ENCODE assay signal across 20 cellular contexts in the genomic region with DNA sequence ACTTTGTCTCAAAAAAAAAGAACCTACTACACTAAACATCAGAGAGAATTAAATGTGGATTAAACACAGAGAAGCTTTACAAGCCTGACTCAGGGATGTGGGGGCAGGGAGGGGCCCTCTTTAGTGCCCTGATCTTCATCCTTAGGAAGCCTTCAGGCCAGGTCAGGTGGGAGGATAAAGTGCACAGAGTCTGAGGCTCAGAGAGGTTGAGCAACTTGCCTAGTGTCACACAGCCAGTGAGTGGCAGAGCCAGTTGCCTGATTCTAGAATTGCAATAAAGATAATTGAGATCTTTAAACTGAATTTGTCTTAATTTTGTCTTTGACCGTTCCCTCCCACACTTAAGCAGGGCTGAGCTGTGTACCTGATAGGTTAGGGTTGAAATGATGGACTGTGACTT. TPM values are rescaled to one million over a fixed set of nuclear protein-coding genes. Genes with fewer than 3 reads are reported as not detected.
DNase-seq lines count a peak whose midpoint lies in the region; ATAC-seq, FAIRE-seq and TF ChIP-seq lines count a peak whose summit lies in the region.
"Had no signal": no experiment of that assay in that cellular context is flagged by ENCODE, and none has a peak within 500 bp of the region (broad histone marks: within the 10 kb centered on the region; RNA-seq: fewer than 3 reads in every experiment).

No MANE protein-coding gene starts in this region.

- H3K27ac Mint-ChIP-seq in chondrocyte (ENCODE audit: unreplicated experiment), result no peak overlapping the region
- H3K27ac Mint-ChIP-seq: CD4-positive, alpha-beta memory T cell had no signal

- H3K4me3 Mint-ChIP-seq in chondrocyte (ENCODE audit: unreplicated experiment), result no peak overlapping the region
- H3K4me3 Mint-ChIP-seq: CD4-positive, alpha-beta memory T cell had no signal

- H3K4me3 ChIP-seq in A549, result no peak overlapping the region
- no peak overlapping the region for H3K4me3 ChIP-seq in K562
- H3K4me3 ChIP-seq in testis, result no peak overlapping the region

- H3K27ac ChIP-seq in A549 (no peak overlapping the region), K562 (ENCODE audit: extremely low read depth, low read depth, low read length) (no peak overlapping the region), testis (peak overlapping the region; percentile 25 to 45)

- no peaks in the 10 kb centered on the region for H3K79me2 ChIP-seq in K562 (ENCODE audit: control insufficient read depth, insufficient read depth, low read length)

- H2AFZ ChIP-seq in K562 (ENCODE audit: low read depth, low read length), result no peak overlapping the region

- no peak for ATAC-seq in A549
- no peak for ATAC-seq in K562

- FAIRE-seq in A549 (lab: Jason Lieb, UNC), result no peak
- FAIRE-seq in K562 (lab: Jason Lieb, UNC), result no peak
- FAIRE-seq: GM12891 had no signal

- H3K4me2 ChIP-seq in A549, result no peak overlapping the region
- H3K4me2 ChIP-seq in K562 (ENCODE audit: insufficient read depth, low read length), result no peak overlapping the region

- H3K9ac ChIP-seq in K562 (ENCODE audit: insufficient read depth in 1 of 2, low read depth in 2 of 2, low read length in 2 of 2), result no peak overlapping the region

- no peaks in the 10 kb centered on the region for H4K20me1 ChIP-seq in K562 (replicated peaks; ENCODE audit: control insufficient read depth, insufficient read depth, low read length)

- H3K4me1 Mint-ChIP-seq in chondrocyte (ENCODE audit: low read depth), result peaks cover 6% of the 10 kb centered on the region

- intact Hi-C loops in K562 (cut with micrococcal nuclease), result no loop called here
- intact Hi-C loops in testis (cut with DNase I; ENCODE audit: low total_unique reads), result no loop called here

- in situ Hi-C loops in K562 (cut with MboI), result no loop called here
- in situ Hi-C loops in GM13976 (cut with MboI; ENCODE audit: low sequenced_read_pairs, unreplicated experiment), result no loop called here

- TF ChIP-seq EP300 in A549 (IDR thresholded peaks at IDR 0.05) (no peak), K562 (IDR thresholded peaks at IDR 0.05; ENCODE audit: low read length) (no peak)

- no peaks in the 10 kb centered on the region for H3K27me3 ChIP-seq in K562 (ENCODE audit: control insufficient read depth in 2 of 2, insufficient read depth in 2 of 2, low read length in 2 of 2)
- H3K27me3 ChIP-seq in testis, result no peaks in the 10 kb centered on the region

- no peak for TF ChIP-seq RAD21 in A549 (conservative IDR thresholded peaks at IDR 0.05 in 1 of 2, IDR thresholded peaks at IDR 0.05 in 1 of 2)
- no peak for TF ChIP-seq RAD21 in K562 (CRISPR knock-in tag; conservative IDR thresholded peaks at IDR 0.05 in 1 of 2, IDR thresholded peaks at IDR 0.05 in 1 of 2)

- H3K36me3 Mint-ChIP-seq in chondrocyte (ENCODE audit: low read depth), result no peaks in the 10 kb centered on the region
- H3K36me3 Mint-ChIP-seq: CD4-positive, alpha-beta memory T cell had no signal

- no peaks in the 10 kb centered on the region for H3K27me3 Mint-ChIP-seq in chondrocyte (ENCODE audit: low read depth)

- TF ChIP-seq CTCF in A549 (IDR thresholded peaks at IDR 0.05) (no peak), K562 (IDR thresholded peaks at IDR 0.05 in 2 of 3, conservative IDR thresholded peaks at IDR 0.05 in 1 of 3; ENCODE audit: insufficient read depth in 2 of 3, low read depth in 1 of 3, low read length in 3 of 3) (no peak), testis (IDR thresholded peaks at IDR 0.05) (no peak), chondrocyte (IDR thresholded peaks at IDR 0.05) (no peak), GM13976 (IDR thresholded peaks at IDR 0.05; ENCODE audit: borderline replicate concordance, control extremely low read depth, extremely low read depth, insufficient read depth, missing control alignments) (no peak)

- H3K4me1 ChIP-seq in A549, result no peaks in the 10 kb centered on the region
- H3K4me1 ChIP-seq in K562 (replicated peaks in 1 of 2; ENCODE audit: control insufficient read depth in 2 of 2, insufficient read depth in 2 of 2, low read length in 2 of 2), result peaks cover 6 to 19% of the 10 kb centered on the region in 2 experiments; a peak in 4 of 5 replicates
- H3K4me1 ChIP-seq in testis, result peaks cover 11% of the 10 kb centered on the region

- POLR2A ChIA-PET in A549 (lab: Yijun Ruan, JAX) (no interaction called here), K562 (lab: Yijun Ruan, JAX) (no interaction called here)

- CTCF ChIA-PET in A549 (lab: Yijun Ruan, JAX), result no interaction called here
- CTCF ChIA-PET in K562 (lab: Yijun Ruan, JAX; ENCODE audit: low intra/inter-chr PET ratio), result no interaction called here

- TF ChIP-seq POLR2A in A549 (IDR thresholded peaks at IDR 0.05; ENCODE audit: low read length), result no peak
- TF ChIP-seq POLR2A in K562 (conservative IDR thresholded peaks at IDR 0.05), result no peak
- TF ChIP-seq POLR2A in testis (IDR thresholded peaks at IDR 0.05), result no peak

- H3K36me3 ChIP-seq in K562 (ENCODE audit: control insufficient read depth, insufficient read depth, low read length), result no peaks in the 10 kb centered on the region
- no peaks in the 10 kb centered on the region for H3K36me3 ChIP-seq in testis (ENCODE audit: low read depth, missing control alignments)

- DNase-seq in A549 (ENCODE audit: low read depth in 1 of 2, low spot score in 1 of 2), result no peak
- DNase-seq in K562 (ENCODE audit: extremely low read depth in 1 of 4, low spot score in 3 of 4), result no peak
- DNase-seq in testis, result no peak
- no peak for DNase-seq in chondrocyte (ENCODE audit: low spot score)
- DNase-seq in GM13976 (ENCODE audit: low spot score), result no peak
- DNase-seq: 8988T; C1 segment of cervical spinal cord; Calu3; CD4-positive, alpha-beta memory T cell; COR-L47; DMS53; DMS79 treated with DMSO at 0.1 percent for 48 hours; GF-D8; GOT3; H7; HCEC 1CT had no signal

- no peaks in the 10 kb centered on the region for H3K9me1 ChIP-seq in K562 (ENCODE audit: control insufficient read depth, insufficient read depth, low read length)

- peaks cover 3% of the 10 kb centered on the region for H3K9me3 Mint-ChIP-seq in chondrocyte (ENCODE audit: low read depth)

- H3K9me3 ChIP-seq in A549, result no peaks in the 10 kb centered on the region
- no peaks in the 10 kb centered on the region for H3K9me3 ChIP-seq in K562 (replicated peaks; ENCODE audit: control insufficient read depth, insufficient read depth, low read depth, low read length)
- H3K9me3 ChIP-seq in testis, result no peaks in the 10 kb centered on the region

- no TSS peak for BruUV-seq in K562 (replicated peaks; lab: Mats Ljungman, UMichigan)

- 100% methylated on average over 1 of the region's 1 CpG for WGBS in A549 (ENCODE audit: missing lambda C conversion rate)
- 92% methylated on average over 1 of the region's 1 CpG for WGBS in K562 (ENCODE audit: insufficient coverage, low coverage, missing lambda C conversion rate)
- 88 to 89% methylated on average over 1 of the region's 1 CpG for WGBS in testis, 2 donors

RNA-seq across cellular contexts. Expression of gene SEC14L6, which starts 7.2 kb away (rescaled TPM):
- polyA plus RNA-seq in A549 (2011; rRNA removed) (not detected in 2 replicates), A549 (2017; fragmentation: RNase III; extraction: RNeasy Plus Mini Kit Qiagen cat#74134 plus additional on column Dnase treatment) (not detected in 3 replicates), K562 (2011; rRNA removed) (5.0 and 6.1 TPM in 2 replicates), K562 (2014; fragmentation: Illumina TruSeq; extraction: Trizol) (4.0 and 4.1 TPM in 2 replicates), K562 (2014; fragmentation: Nextera tagmentation; extraction: Ambion mirVana) (under 1 TPM; 0.29 to 0.39 TPM), K562 (2014; rRNA removed) (1.7 and 2.3 TPM in 2 replicates), testis (ENCODE audit: insufficient read depth, low read depth, low replicate concordance) (12.3 TPM)
- not detected in 2 replicates for polyA plus RNA-seq in A549 (2012; cell fraction: cytosol; rRNA removed)
- polyA plus RNA-seq in A549 (2012; cell fraction: nucleus; rRNA removed), result 0.02 TPM in 1 of 2 replicates, not detected in the other
- not detected in 2 replicates for polyA minus RNA-seq in A549 (2011; rRNA and poly(A)+ RNA removed)
- 5.1 and 11.8 TPM in 2 replicates for total RNA-seq in K562 (2011; cell fraction: chromatin; rRNA removed; ENCODE audit: low replicate concordance)
- total RNA-seq in K562 (2011; cell fraction: nucleolus; rRNA removed), result 5.3 and 5.5 TPM in 2 replicates
- total RNA-seq in K562 (2011; cell fraction: nucleoplasm; rRNA removed), result 4.3 and 6.0 TPM in 2 replicates
- total RNA-seq in K562 (2014; rRNA removed) (1.5 and 1.8 TPM in 2 replicates), K562 (2014; rRNA removed; fragmentation: Illumina TruSeq; extraction: Trizol) (1.9 and 2.0 TPM in 2 replicates), K562 (2015; rRNA removed; fragmentation: Illumina TruSeq; extraction: Trizol) (1.6 and 2.2 TPM in 2 replicates), K562 (2021) (1.6 and 2.6 TPM in 2 replicates), testis (10 to 100 TPM; 17.0 to 28.2 TPM), chondrocyte (0.77 to 2.0 TPM (median 1.2 TPM) in 3 replicates)
- 5.1 and 8.0 TPM in 2 replicates for polyA plus RNA-seq in K562 (2011; cell fraction: cytosol; rRNA removed)
- 6.2 and 8.4 TPM in 2 replicates for polyA plus RNA-seq in K562 (2011; cell fraction: nucleus; rRNA removed)
- polyA plus RNA-seq in K562 (2012), result 2.1 and 2.8 TPM in 2 replicates
- polyA minus RNA-seq in K562 (2011; rRNA and poly(A)+ RNA removed), result 0.99 and 5.1 TPM in 2 replicates
- 1.4 and 3.9 TPM in 2 replicates for polyA minus RNA-seq in K562 (2011; cell fraction: cytosol; rRNA and poly(A)+ RNA removed)
- 1.4 and 2.3 TPM in 2 replicates for polyA minus RNA-seq in K562 (2011; cell fraction: nucleus; rRNA and poly(A)+ RNA removed)
- total RNA-seq: A673; CD4-positive, alpha-beta memory T cell; G401 had no signal
- polyA plus RNA-seq: CD4-positive, alpha-beta memory T cell had no signal

RNA-seq across cellular contexts. Expression of gene SEC14L4, which starts 33.9 kb away (rescaled TPM):
- polyA plus RNA-seq in A549 (2011; rRNA removed), result 6.7 and 8.8 TPM in 2 replicates
- polyA plus RNA-seq in A549 (2012; cell fraction: cytosol; rRNA removed), result 6.5 and 8.0 TPM in 2 replicates
- polyA plus RNA-seq in A549 (2012; cell fraction: nucleus; rRNA removed), result 25.3 and 25.7 TPM in 2 replicates
- polyA plus RNA-seq in A549 (2017; fragmentation: RNase III; extraction: RNeasy Plus Mini Kit Qiagen cat#74134 plus additional on column Dnase treatment), result 7.7 to 10.0 TPM (median 9.3 TPM) in 3 replicates
- 10.4 and 12.6 TPM in 2 replicates for polyA minus RNA-seq in A549 (2011; rRNA and poly(A)+ RNA removed)
- total RNA-seq in K562 (2011; cell fraction: chromatin; rRNA removed; ENCODE audit: low replicate concordance), result 0.19 TPM in 1 of 2 replicates, not detected in the other
- total RNA-seq in K562 (2011; cell fraction: nucleolus; rRNA removed), result not detected in 2 replicates
- total RNA-seq in K562 (2011; cell fraction: nucleoplasm; rRNA removed), result not detected in 2 replicates
- not detected in 2 replicates for total RNA-seq in K562 (2014; rRNA removed)
- total RNA-seq in K562 (2014; rRNA removed; fragmentation: Illumina TruSeq; extraction: Trizol), result not detected in 2 replicates
- not detected in 2 replicates for total RNA-seq in K562 (2015; rRNA removed; fragmentation: Illumina TruSeq; extraction: Trizol)
- total RNA-seq in K562 (2021), result not detected in 2 replicates
- 0.03 TPM in 1 of 2 replicates, not detected in the other for polyA plus RNA-seq in K562 (2011; rRNA removed)
- 0.03 TPM in 1 of 2 replicates, not detected in the other for polyA plus RNA-seq in K562 (2011; cell fraction: cytosol; rRNA removed)
- polyA plus RNA-seq in K562 (2011; cell fraction: nucleus; rRNA removed), result 0.07 TPM in 1 of 2 replicates, not detected in the other
- polyA plus RNA-seq in K562 (2012), result 0.04 TPM in 1 of 2 replicates, not detected in the other
- polyA plus RNA-seq in K562 (2014; fragmentation: Illumina TruSeq; extraction: Trizol), result not detected in 2 replicates
- not detected for polyA plus RNA-seq in K562 (2014; fragmentation: Nextera tagmentation; extraction: Ambion mirVana)
- 0.11 TPM in 1 of 2 replicates, not detected in the other for polyA plus RNA-seq in K562 (2014; rRNA removed)
- polyA minus RNA-seq in K562 (2011; rRNA and poly(A)+ RNA removed), result not detected in 2 replicates
- not detected in 2 replicates for polyA minus RNA-seq in K562 (2011; cell fraction: cytosol; rRNA and poly(A)+ RNA removed)
- not detected in 2 replicates for polyA minus RNA-seq in K562 (2011; cell fraction: nucleus; rRNA and poly(A)+ RNA removed)
- 10 to 100 TPM; 27.6 to 28.8 TPM for total RNA-seq in testis
- polyA plus RNA-seq in testis (ENCODE audit: insufficient read depth, low read depth, low replicate concordance), result 11.5 TPM
- not detected in 3 replicates for total RNA-seq in chondrocyte
- total RNA-seq: A673; CD4-positive, alpha-beta memory T cell; G401; H7 had no signal
- polyA plus RNA-seq: BJ; CD4-positive, alpha-beta memory T cell had no signal

RNA-seq across cellular contexts. Expression of gene GAL3ST1, which starts 35.1 kb away (rescaled TPM):
- polyA plus RNA-seq in A549 (2011; rRNA removed), result 8.7 and 10.8 TPM in 2 replicates
- polyA plus RNA-seq in A549 (2012; cell fraction: cytosol; rRNA removed), result 22.6 and 33.3 TPM in 2 replicates
- 26.5 and 45.0 TPM in 2 replicates for polyA plus RNA-seq in A549 (2012; cell fraction: nucleus; rRNA removed)
- 10.4 to 14.0 TPM (median 12.5 TPM) in 3 replicates for polyA plus RNA-seq in A549 (2017; fragmentation: RNase III; extraction: RNeasy Plus Mini Kit Qiagen cat#74134 plus additional on column Dnase treatment)
- 3.7 and 7.6 TPM in 2 replicates for polyA minus RNA-seq in A549 (2011; rRNA and poly(A)+ RNA removed)
- total RNA-seq in K562 (2011; cell fraction: chromatin; rRNA removed; ENCODE audit: low replicate concordance), result 1.4 TPM in 1 of 2 replicates, not detected in the other
- total RNA-seq in K562 (2011; cell fraction: nucleolus; rRNA removed), result 3.0 and 3.9 TPM in 2 replicates
- total RNA-seq in K562 (2011; cell fraction: nucleoplasm; rRNA removed), result 1.5 and 1.6 TPM in 2 replicates
- 0.45 and 1.3 TPM in 2 replicates for total RNA-seq in K562 (2014; rRNA removed)
- 0.15 TPM in 1 of 2 replicates, not detected in the other for total RNA-seq in K562 (2014; rRNA removed; fragmentation: Illumina TruSeq; extraction: Trizol)
- 0.38 and 0.43 TPM in 2 replicates for total RNA-seq in K562 (2015; rRNA removed; fragmentation: Illumina TruSeq; extraction: Trizol)
- 1.5 and 1.6 TPM in 2 replicates for total RNA-seq in K562 (2021)
- polyA plus RNA-seq in K562 (2011; rRNA removed), result 0.10 and 0.79 TPM in 2 replicates
- 1.1 and 1.7 TPM in 2 replicates for polyA plus RNA-seq in K562 (2011; cell fraction: cytosol; rRNA removed)
- 0.40 and 0.63 TPM in 2 replicates for polyA plus RNA-seq in K562 (2011; cell fraction: nucleus; rRNA removed)
- polyA plus RNA-seq in K562 (2012), result 0.83 and 2.2 TPM in 2 replicates
- 0.22 and 0.72 TPM in 2 replicates for polyA plus RNA-seq in K562 (2014; fragmentation: Illumina TruSeq; extraction: Trizol)
- under 1 TPM in 1 of 2 experiments, not detected in 1; 0.03 TPM for polyA plus RNA-seq in K562 (2014; fragmentation: Nextera tagmentation; extraction: Ambion mirVana)
- polyA plus RNA-seq in K562 (2014; rRNA removed), result 0.80 and 1.9 TPM in 2 replicates
- 0.25 TPM in 1 of 2 replicates, not detected in the other for polyA minus RNA-seq in K562 (2011; rRNA and poly(A)+ RNA removed)
- 1.1 TPM in 1 of 2 replicates, not detected in the other for polyA minus RNA-seq in K562 (2011; cell fraction: cytosol; rRNA and poly(A)+ RNA removed)
- polyA minus RNA-seq in K562 (2011; cell fraction: nucleus; rRNA and poly(A)+ RNA removed), result 0.13 and 0.33 TPM in 2 replicates
- total RNA-seq in testis, result 10 to 100 TPM; 11.3 to 18.5 TPM
- 4.2 TPM for polyA plus RNA-seq in testis (ENCODE audit: insufficient read depth, low read depth, low replicate concordance)
- total RNA-seq in chondrocyte, result 0.82 to 3.9 TPM (median 2.8 TPM) in 3 replicates
- total RNA-seq: G401 had no signal
- polyA plus RNA-seq: BJ had no signal

RNA-seq across cellular contexts. Expression of gene PES1, which starts 52.3 kb away (rescaled TPM):
- polyA plus RNA-seq in A549 (2011; rRNA removed), result 107 and 131 TPM in 2 replicates
- 142 and 175 TPM in 2 replicates for polyA plus RNA-seq in A549 (2012; cell fraction: cytosol; rRNA removed)
- 231 and 283 TPM in 2 replicates for polyA plus RNA-seq in A549 (2012; cell fraction: nucleus; rRNA removed)
- polyA plus RNA-seq in A549 (2017; fragmentation: RNase III; extraction: RNeasy Plus Mini Kit Qiagen cat#74134 plus additional on column Dnase treatment), result 111 to 116 TPM (median 111 TPM) in 3 replicates
- 211 and 221 TPM in 2 replicates for polyA minus RNA-seq in A549 (2011; rRNA and poly(A)+ RNA removed)
- 71.4 and 154 TPM in 2 replicates for total RNA-seq in K562 (2011; cell fraction: chromatin; rRNA removed; ENCODE audit: low replicate concordance)
- 93.2 and 100 TPM in 2 replicates for total RNA-seq in K562 (2011; cell fraction: nucleolus; rRNA removed)
- 58.0 and 70.3 TPM in 2 replicates for total RNA-seq in K562 (2011; cell fraction: nucleoplasm; rRNA removed)
- 154 and 158 TPM in 2 replicates for total RNA-seq in K562 (2014; rRNA removed)
- total RNA-seq in K562 (2014; rRNA removed; fragmentation: Illumina TruSeq; extraction: Trizol), result 83.0 and 89.9 TPM in 2 replicates
- 117 and 126 TPM in 2 replicates for total RNA-seq in K562 (2015; rRNA removed; fragmentation: Illumina TruSeq; extraction: Trizol)
- total RNA-seq in K562 (2021), result 136 and 151 TPM in 2 replicates
- 85.2 and 95.3 TPM in 2 replicates for polyA plus RNA-seq in K562 (2011; rRNA removed)
- 105 and 226 TPM in 2 replicates for polyA plus RNA-seq in K562 (2011; cell fraction: cytosol; rRNA removed)
- 99.8 and 134 TPM in 2 replicates for polyA plus RNA-seq in K562 (2011; cell fraction: nucleus; rRNA removed)
- 61.0 and 83.5 TPM in 2 replicates for polyA plus RNA-seq in K562 (2012)
- polyA plus RNA-seq in K562 (2014; fragmentation: Illumina TruSeq; extraction: Trizol), result 117 and 127 TPM in 2 replicates
- 1 to 10 TPM; 6.5 to 8.2 TPM for polyA plus RNA-seq in K562 (2014; fragmentation: Nextera tagmentation; extraction: Ambion mirVana)
- 83.8 and 94.3 TPM in 2 replicates for polyA plus RNA-seq in K562 (2014; rRNA removed)
- polyA minus RNA-seq in K562 (2011; rRNA and poly(A)+ RNA removed), result 104 and 142 TPM in 2 replicates
- polyA minus RNA-seq in K562 (2011; cell fraction: cytosol; rRNA and poly(A)+ RNA removed), result 65.7 and 82.8 TPM in 2 replicates
- polyA minus RNA-seq in K562 (2011; cell fraction: nucleus; rRNA and poly(A)+ RNA removed), result 48.7 and 75.2 TPM in 2 replicates
- total RNA-seq in testis, result 10 to 100 TPM; 96.5 to 99.4 TPM
- polyA plus RNA-seq in testis (ENCODE audit: insufficient read depth, low read depth, low replicate concordance), result 80.3 TPM
- 53.6 to 61.7 TPM (median 56.4 TPM) in 3 replicates for total RNA-seq in chondrocyte

Comparison
In these comparisons a context has a peak if more than half of its experiments do, and no peak if none do; other contexts are left out.
1. H3K27ac ChIP-seq: peak in testis (2 of 2); none in A549 (0 of 2) and K562 (single experiment).
2. RNA of gene SEC14L4, which starts 33.9 kb away (total RNA-seq): 27.6 to 28.8 TPM in testis; not detected in chondrocyte and 0.19 TPM in K562; every median in the first group is over 10 times any median in the second.
3. Of the 35 proteins assayed by ChIP-seq in both K562 and A549: peak only in K562: none; only in A549: none; in both: ZFP36; in neither: 34.